8 cellular contexts compared by ENCODE assay signal in genomic region chr11:122100222-122101080, GRCh38. TPM values are rescaled to one million over a fixed set of nuclear protein-coding genes. Genes with fewer than 3 reads are reported as not detected.
DNase-seq lines count a peak whose midpoint lies in the region; ATAC-seq and TF ChIP-seq lines count a peak whose summit lies in the region.

No MANE protein-coding gene starts in this region.

- no peaks in the 10 kb centered on the region for H3K36me3 ChIP-seq in psoas muscle (ENCODE audit: insufficient read depth in 1 of 2, low read depth in 1 of 2)

- WGBS in psoas muscle, 3 donors: 4 to 6% (median 6%) methylated on average over 31 to 33 of the region's 33 CpGs

- ATAC-seq in left ventricle myocardium superior (peak; percentile 67), psoas muscle (peak; percentile 54 to 77 (median 71)), HG03354 (IDR thresholded peaks at IDR 0.05; ENCODE audit: poor library complexity, severe bottlenecking, unreplicated experiment) (no peak)

- H3K27ac ChIP-seq in psoas muscle: peak overlapping the region; percentile 90

- H3K4me3 Mint-ChIP-seq in activated naive CD8-positive, alpha-beta T cell: peak overlapping the region; percentile 36
- no peak overlapping the region for H3K4me3 Mint-ChIP-seq in osteocyte (ENCODE audit: unreplicated experiment)

- peaks cover 8% of the 10 kb centered on the region for H3K4me1 Mint-ChIP-seq in activated naive CD8-positive, alpha-beta T cell (ENCODE audit: low read depth)
- H3K4me1 Mint-ChIP-seq in osteocyte (ENCODE audit: unreplicated experiment): peaks cover 20% of the 10 kb centered on the region

- TF ChIP-seq CTCF in psoas muscle (IDR thresholded peaks at IDR 0.05) (no peak), osteocyte (IDR thresholded peaks at IDR 0.05) (no peak)

- H3K27me3 ChIP-seq in psoas muscle (ENCODE audit: insufficient read depth in 3 of 3, low read length in 2 of 3): peaks cover 0 to 6% (median 0%) of the 10 kb centered on the region in 3 donors

- no peaks in the 10 kb centered on the region for H3K9me3 Mint-ChIP-seq in activated naive CD8-positive, alpha-beta T cell (ENCODE audit: low read depth)
- H3K9me3 Mint-ChIP-seq in osteocyte (ENCODE audit: unreplicated experiment): no peaks in the 10 kb centered on the region

- peaks cover 11% of the 10 kb centered on the region for H3K4me1 ChIP-seq in psoas muscle

- peak overlapping the region; percentile 76 for H3K4me3 ChIP-seq in psoas muscle

- H3K27me3 Mint-ChIP-seq in activated naive CD8-positive, alpha-beta T cell: peaks cover 32% of the 10 kb centered on the region
- no peaks in the 10 kb centered on the region for H3K27me3 Mint-ChIP-seq in osteocyte (ENCODE audit: unreplicated experiment)

- DNase-seq in ELF-1 (ENCODE audit: low read depth, low spot score) (peak; percentile 36), left ventricle myocardium superior (peak; percentile 66), psoas muscle (peak; percentile 67 to 76), NCI-H1694 (lab: John Stamatoyannopoulos, UW) (no peak), activated gamma-delta T cell treated with Interleukin-2 at 50 U/mL for 16 hours (no peak), osteocyte (ENCODE audit: extremely low spot score, unreplicated experiment) (no peak)

- no peaks in the 10 kb centered on the region for H3K9me3 ChIP-seq in psoas muscle

- intact Hi-C loops in left ventricle myocardium superior (cut with micrococcal nuclease) (loop anchor here (5.0 to 10.0 kb wide), 2 partner anchors 68 to 94 kb away; no protein-coding TSS in a partner anchor), psoas muscle (cut with DNase I) (loop anchor here (5.0 to 10.0 kb wide), 4 partner anchors 78 to 443 kb away; no protein-coding TSS in a partner anchor)

- H3K36me3 Mint-ChIP-seq in activated naive CD8-positive, alpha-beta T cell: no peaks in the 10 kb centered on the region
- peaks cover 13% of the 10 kb centered on the region for H3K36me3 Mint-ChIP-seq in osteocyte (ENCODE audit: unreplicated experiment)

- no peak overlapping the region for H3K27ac Mint-ChIP-seq in activated naive CD8-positive, alpha-beta T cell
- no peak overlapping the region for H3K27ac Mint-ChIP-seq in osteocyte (ENCODE audit: unreplicated experiment)

RNA-seq across cellular contexts. Expression of gene BLID, which starts 15.6 kb away (rescaled TPM):
- not detected for total RNA-seq in left ventricle myocardium superior
- under 1 TPM in 1 of 4 donors, not detected in 3; 0.45 TPM for total RNA-seq in psoas muscle
- polyA plus RNA-seq in psoas muscle: under 1 TPM in 1 of 3 donors, not detected in 2; 0.04 TPM
- total RNA-seq in osteocyte: 1.0 and 1.4 TPM in 2 replicates

Comparison
In these comparisons a context has a peak if more than half of its experiments do, and no peak if none do; other contexts are left out.
1. DNase-seq: peak in ELF-1 (single experiment), left ventricle myocardium superior (single experiment) and psoas muscle (2 of 2); none in NCI-H1694 (single experiment), activated gamma-delta T cell treated with Interleukin-2 at 50 U/mL for 16 hours (single experiment) and osteocyte (single experiment).